In the genomic region with DNA sequence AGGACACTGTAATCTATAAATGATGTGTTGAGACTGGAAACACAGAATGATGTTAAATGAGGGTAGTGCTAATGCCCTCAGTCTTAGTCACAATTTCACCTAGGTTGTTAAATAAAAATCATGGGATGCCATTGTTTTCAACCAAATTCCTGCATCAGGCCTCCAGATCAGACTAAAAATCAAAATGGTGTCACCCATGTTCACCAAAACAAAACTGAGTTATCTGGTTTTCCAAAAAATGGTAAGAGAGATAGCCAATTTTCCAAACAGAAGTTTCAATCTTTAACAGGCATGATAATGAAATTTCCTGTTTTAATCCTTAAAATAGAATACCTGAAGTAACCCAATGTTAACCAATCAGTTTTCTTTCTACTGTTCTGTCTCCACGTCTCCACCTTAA, we compare ENCODE assay signal across 24 cellular contexts.
"Had no signal": no experiment of that assay in that cellular context is flagged by ENCODE, and none has a peak within 500 bp of the region (broad histone marks: within the 10 kb centered on the region; RNA-seq: fewer than 3 reads in every experiment).

No MANE protein-coding gene starts in this region.

- H3K9me3 ChIP-seq: esophagus squamous epithelium, lower lobe of right lung, neutrophil, pancreas, right lobe of liver, suprapubic skin, transverse colon, upper lobe of right lung, uterus had no signal

- ATAC-seq: effector memory CD8-positive, alpha-beta T cell; left ventricle myocardium superior; lower lobe of right lung; natural killer cell; pancreas; right lobe of liver; stimulated activated naive CD8-positive, alpha-beta T cell treated with anti-CD3 and anti-CD28 coated beads, Interleukin-15, amount 100 ng/mL, for 72 hours; upper lobe of right lung had no signal

- DNase-seq: cortex of kidney; effector memory CD8-positive, alpha-beta T cell; esophagus squamous epithelium; hypothalamus; immature natural killer cell; islet precursor cell; left ventricle myocardium superior; lower lobe of right lung; natural killer cell; pancreas; retina; right lobe of liver; small intestine; stimulated activated CD4-positive, alpha-beta T cell treated with anti-CD3 and anti-CD28 coated beads, Interleukin-12 subunit alpha, Interleukin-12 subunit beta, amount 100 ng/mL, for 4 hours; stimulated activated CD4-positive, alpha-beta T cell treated with anti-CD3 and anti-CD28 coated beads, Interleukin-1b, Interleukin-23, amount 100 ng/mL, for 48 hours; stimulated activated CD4-positive, alpha-beta T cell treated with anti-CD3 and anti-CD28 coated beads, Interleukin-4, amount 100 ng/mL, for 1 hour; stimulated activated CD8-positive, alpha-beta memory T cell treated with anti-CD3 and anti-CD28 coated beads, Interleukin-4, amount 100 ng/mL, for 48 hours; stimulated activated naive CD4-positive, alpha-beta T cell; stimulated activated naive CD8-positive, alpha-beta T cell treated with anti-CD3 and anti-CD28 coated beads, Interleukin-15, amount 100 ng/mL, for 72 hours; transverse colon; upper lobe of right lung; uterus had no signal

- H3K27me3 ChIP-seq: esophagus squamous epithelium, neutrophil, pancreas, right lobe of liver, suprapubic skin, transverse colon, upper lobe of right lung, uterus had no signal

- H3K4me1 ChIP-seq: uterus had no signal

- H3K36me3 ChIP-seq: esophagus squamous epithelium, lower lobe of right lung, neutrophil, pancreas, right lobe of liver, suprapubic skin, transverse colon, upper lobe of right lung, uterus had no signal

- H3K4me3 ChIP-seq: esophagus squamous epithelium, lower lobe of right lung, pancreas, right lobe of liver, suprapubic skin, transverse colon, upper lobe of right lung, uterus had no signal

- H3K27ac ChIP-seq: esophagus squamous epithelium, lower lobe of right lung, neutrophil, pancreas, right lobe of liver, suprapubic skin, transverse colon, upper lobe of right lung, uterus had no signal
